8 cellular contexts compared by ENCODE assay signal in the genomic region with DNA sequence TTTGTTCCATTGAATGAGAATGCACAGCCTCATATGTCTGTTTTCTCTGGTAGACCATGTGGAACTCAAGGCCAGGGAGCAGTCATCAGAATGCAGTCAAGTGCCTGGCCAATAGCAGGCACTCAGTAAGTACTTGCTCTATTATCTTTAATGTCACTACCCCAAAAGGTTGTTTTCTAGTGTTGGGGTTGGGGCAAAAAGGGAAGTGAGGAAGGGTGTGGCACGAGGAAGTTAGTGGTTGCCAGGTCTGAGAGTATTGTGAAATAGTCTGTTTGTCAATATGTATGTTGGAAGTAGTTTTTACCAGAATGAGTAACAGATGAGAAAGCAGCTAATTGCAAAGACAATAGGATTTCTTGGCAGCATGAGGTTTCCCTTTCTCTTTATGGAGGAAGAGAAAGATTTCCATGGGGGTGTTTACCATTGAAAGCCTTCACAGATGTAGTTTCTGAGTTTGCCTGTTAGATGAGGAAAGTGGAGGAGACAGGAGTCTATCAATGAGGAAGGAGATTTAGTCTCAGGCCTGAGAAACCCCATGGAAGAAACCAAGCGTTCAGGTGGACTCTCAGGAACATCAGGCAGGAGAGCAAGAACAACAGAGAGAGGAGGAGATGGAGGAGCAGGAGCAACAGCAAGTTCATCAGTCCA. TPM values are rescaled to one million over a fixed set of nuclear protein-coding genes. Genes with fewer than 3 reads are reported as not detected.
DNase-seq lines count a peak whose midpoint lies in the region; ATAC-seq and TF ChIP-seq lines count a peak whose summit lies in the region.

No MANE protein-coding gene starts in this region.

- TF ChIP-seq CTCF in LNCaP clone FGC (IDR thresholded peaks at IDR 0.05; ENCODE audit: control insufficient read depth, extremely low read depth, insufficient read depth): no peak

- peak overlapping the region; percentile 84 for H3K4me3 Mint-ChIP-seq in natural killer cell treated with Interleukin-12 subunit alpha and Interleukin-12 subunit beta and Interleukin-15 and Interleukin-18, amount 100 ng/mL, for 72 hours

- H3K27ac Mint-ChIP-seq in natural killer cell treated with Interleukin-12 subunit alpha and Interleukin-12 subunit beta and Interleukin-15 and Interleukin-18, amount 100 ng/mL, for 72 hours: peak overlapping the region; percentile 93

- DNase-seq in GM03348 (ENCODE audit: low spot score): peak; percentile 53
- DNase-seq in LNCaP clone FGC (ENCODE audit: low read depth): peak; percentile 60
- peak; percentile 50 for DNase-seq in amniotic epithelial cell (ENCODE audit: low read depth)
- DNase-seq in natural killer cell treated with Interleukin-12 subunit alpha and Interleukin-12 subunit beta and Interleukin-15 and Interleukin-18, amount 100 ng/mL, for 72 hours (ENCODE audit: low spot score): peak; percentile 65
- no peak for DNase-seq in NCI-H510A (lab: John Stamatoyannopoulos, UW)
- no peak for DNase-seq in NCI-H1436 (lab: John Stamatoyannopoulos, UW)
- no peak for DNase-seq in foreskin melanocyte

- H3K9me3 Mint-ChIP-seq in natural killer cell treated with Interleukin-12 subunit alpha and Interleukin-12 subunit beta and Interleukin-15 and Interleukin-18, amount 100 ng/mL, for 72 hours: no peaks in the 10 kb centered on the region

- ATAC-seq in GM21528 (IDR thresholded peaks at IDR 0.05; ENCODE audit: low FRiP score, unreplicated experiment): peak; percentile 74
- ATAC-seq in natural killer cell treated with Interleukin-12 subunit alpha and Interleukin-12 subunit beta and Interleukin-15 and Interleukin-18, amount 100 ng/mL, for 72 hours: peak; percentile 73 to 80

- H3K27me3 Mint-ChIP-seq in natural killer cell treated with Interleukin-12 subunit alpha and Interleukin-12 subunit beta and Interleukin-15 and Interleukin-18, amount 100 ng/mL, for 72 hours: no peaks in the 10 kb centered on the region

- H3K36me3 Mint-ChIP-seq in natural killer cell treated with Interleukin-12 subunit alpha and Interleukin-12 subunit beta and Interleukin-15 and Interleukin-18, amount 100 ng/mL, for 72 hours: peaks cover 28% of the 10 kb centered on the region

- peaks cover 59 to 64% of the 10 kb centered on the region in 2 donors for H3K4me1 Mint-ChIP-seq in natural killer cell treated with Interleukin-12 subunit alpha and Interleukin-12 subunit beta and Interleukin-15 and Interleukin-18, amount 100 ng/mL, for 72 hours (ENCODE audit: low read depth in 2 of 2)

- no peak overlapping the region for H3K4me3 ChIP-seq in LNCaP clone FGC (ENCODE audit: low read depth, low read length)

RNA-seq across cellular contexts. Expression of gene ARMH2, which starts 59.6 kb away (rescaled TPM):
- 1 to 10 TPM in 1 of 2 donors, under 1 TPM in 1; 0.74 to 1.3 TPM for total RNA-seq in natural killer cell treated with Interleukin-12 subunit alpha and Interleukin-12 subunit beta and Interleukin-15 and Interleukin-18, amount 100 ng/mL, for 72 hours

Comparison
In these comparisons a context has a peak if more than half of its experiments do, and no peak if none do; other contexts are left out.
1. DNase-seq: peak in GM03348 (single experiment), LNCaP clone FGC (single experiment), amniotic epithelial cell (single experiment) and natural killer cell treated with Interleukin-12 subunit alpha and Interleukin-12 subunit beta and Interleukin-15 and Interleukin-18, amount 100 ng/mL, for 72 hours (single experiment); none in NCI-H510A (single experiment), NCI-H1436 (single experiment) and foreskin melanocyte (single experiment).